In genomic region chr3:49377483-49377882, GRCh38 we compare ENCODE assay signal across 8 cellular contexts. TPM values are rescaled to one million over a fixed set of nuclear protein-coding genes. Genes with fewer than 3 reads are reported as not detected.
A peak's percentile ranks its signal among the peaks of the same experiment; 100 is the strongest.
DNase-seq lines count a peak whose midpoint lies in the region; ATAC-seq and TF ChIP-seq lines count a peak whose summit lies in the region.

No MANE protein-coding gene starts in this region.

- no peak overlapping the region for H3K9ac ChIP-seq in endodermal cell (ENCODE audit: extremely low read depth, low read length, poor library complexity, severe bottlenecking)

- H3K27me3 Mint-ChIP-seq in activated CD4-positive, alpha-beta T cell treated with anti-CD3 and anti-CD28 coated beads, Interleukin-2, amount 10 ng/mL, durations not matched to agents 24 days and 14 days: no peaks in the 10 kb centered on the region
- H3K27me3 Mint-ChIP-seq in endodermal cell (ENCODE audit: insufficient read depth): no peaks in the 10 kb centered on the region

- H3K4me3 ChIP-seq in endodermal cell (ENCODE audit: low read length): no peak overlapping the region

- H3K27me3 ChIP-seq in endodermal cell (ENCODE audit: control insufficient read depth, insufficient read depth, low read length, poor library complexity, severe bottlenecking): no peaks in the 10 kb centered on the region

- no peaks in the 10 kb centered on the region for H3K9me3 ChIP-seq in endodermal cell (ENCODE audit: control insufficient read depth, low read length)

- intact Hi-C loops in activated CD4-positive, alpha-beta T cell treated with anti-CD3 and anti-CD28 coated beads, Interleukin-2, amount 10 ng/mL, durations not matched to agents 24 days and 14 days (cut with micrococcal nuclease): no loop called here

- TF ChIP-seq CTCF in endodermal cell (conservative IDR thresholded peaks at IDR 0.05): no peak

- no peak overlapping the region for H3K4me3 Mint-ChIP-seq in activated CD4-positive, alpha-beta T cell treated with anti-CD3 and anti-CD28 coated beads, Interleukin-2, amount 10 ng/mL, durations not matched to agents 24 days and 14 days
- no peak overlapping the region for H3K4me3 Mint-ChIP-seq in endodermal cell

- no peak overlapping the region for H3K27ac ChIP-seq in endodermal cell (ENCODE audit: low read depth, low read length)

- H3K36me3 Mint-ChIP-seq in activated CD4-positive, alpha-beta T cell treated with anti-CD3 and anti-CD28 coated beads, Interleukin-2, amount 10 ng/mL, durations not matched to agents 24 days and 14 days (ENCODE audit: low read depth): peaks cover 49% of the 10 kb centered on the region
- H3K36me3 Mint-ChIP-seq in endodermal cell (ENCODE audit: low read depth): peaks cover 33% of the 10 kb centered on the region

- peaks cover 26% of the 10 kb centered on the region for H3K4me1 Mint-ChIP-seq in activated CD4-positive, alpha-beta T cell treated with anti-CD3 and anti-CD28 coated beads, Interleukin-2, amount 10 ng/mL, durations not matched to agents 24 days and 14 days
- H3K4me1 Mint-ChIP-seq in endodermal cell: peaks cover 2% of the 10 kb centered on the region

- peak overlapping the region; percentile 70 for H3K27ac Mint-ChIP-seq in activated CD4-positive, alpha-beta T cell treated with anti-CD3 and anti-CD28 coated beads, Interleukin-2, amount 10 ng/mL, durations not matched to agents 24 days and 14 days
- peak overlapping the region; percentile 28 for H3K27ac Mint-ChIP-seq in endodermal cell

- peak; percentile 80 for DNase-seq in activated CD4-positive, alpha-beta T cell treated with anti-CD3 and anti-CD28 coated beads, Interleukin-2, amount 10 ng/mL, durations not matched to agents 24 days and 14 days
- DNase-seq in endodermal cell (no peak), SW480 (ENCODE audit: low spot score) (no peak)
- DNase-seq in stimulated activated CD8-positive, alpha-beta memory T cell treated with anti-CD3 and anti-CD28 coated beads, Interleukin-15, amount 100 ng/mL, for 4 hours (ENCODE audit: low read depth in 2 of 2): peak; percentile 13 to 46

- H3K9me3 Mint-ChIP-seq in activated CD4-positive, alpha-beta T cell treated with anti-CD3 and anti-CD28 coated beads, Interleukin-2, amount 10 ng/mL, durations not matched to agents 24 days and 14 days: no peaks in the 10 kb centered on the region
- no peaks in the 10 kb centered on the region for H3K9me3 Mint-ChIP-seq in endodermal cell

- peaks cover 31% of the 10 kb centered on the region for H3K36me3 ChIP-seq in endodermal cell (ENCODE audit: control insufficient read depth, insufficient read depth, low read length)

- no peaks in the 10 kb centered on the region for H3K4me1 ChIP-seq in endodermal cell (ENCODE audit: control insufficient read depth, insufficient read depth, low read length)

- peak; percentile 41 for ATAC-seq in HG03354 (IDR thresholded peaks at IDR 0.05; ENCODE audit: poor library complexity, severe bottlenecking, unreplicated experiment)
- no peak for ATAC-seq in GM21381 (IDR thresholded peaks at IDR 0.05; ENCODE audit: unreplicated experiment)
- ATAC-seq in HG03095 (IDR thresholded peaks at IDR 0.05; ENCODE audit: unreplicated experiment): no peak
- no peak for ATAC-seq in GM18909 (IDR thresholded peaks at IDR 0.05; ENCODE audit: poor library complexity, unreplicated experiment)

- 90 to 96% methylated on average over 1 of the region's 1 CpG for WGBS in endodermal cell (ENCODE audit: insufficient coverage in 1 of 2, insufficient read length in 1 of 2), 2 experiments

RNA-seq across cellular contexts. Expression of gene GPX1, which starts 19.3 kb away (rescaled TPM):
- 190 and 200 TPM in 2 replicates for total RNA-seq in activated CD4-positive, alpha-beta T cell treated with anti-CD3 and anti-CD28 coated beads, Interleukin-2, amount 10 ng/mL, durations not matched to agents 24 days and 14 days
- 100 to 1,000 TPM; 178 to 195 TPM for total RNA-seq in endodermal cell
- polyA plus RNA-seq in endodermal cell (2013, experiment 1 of 2): 137 TPM
- polyA plus RNA-seq in endodermal cell (2013, experiment 2 of 2): 132 TPM

RNA-seq across cellular contexts. Expression of gene RHOA, which starts 34.3 kb away (rescaled TPM):
- 381 and 391 TPM in 2 replicates for total RNA-seq in activated CD4-positive, alpha-beta T cell treated with anti-CD3 and anti-CD28 coated beads, Interleukin-2, amount 10 ng/mL, durations not matched to agents 24 days and 14 days
- 100 to 1,000 TPM; 359 to 371 TPM for total RNA-seq in endodermal cell
- polyA plus RNA-seq in endodermal cell (2013, experiment 1 of 2): 416 TPM
- 399 TPM for polyA plus RNA-seq in endodermal cell (2013, experiment 2 of 2)

RNA-seq across cellular contexts. Expression of gene TCTA, which starts 34.7 kb away (rescaled TPM):
- total RNA-seq in activated CD4-positive, alpha-beta T cell treated with anti-CD3 and anti-CD28 coated beads, Interleukin-2, amount 10 ng/mL, durations not matched to agents 24 days and 14 days: 18.7 and 21.2 TPM in 2 replicates
- 10 to 100 TPM in 1 of 2 donors, 1 to 10 TPM in 1; 6.3 to 11.2 TPM for total RNA-seq in endodermal cell
- 8.1 TPM for polyA plus RNA-seq in endodermal cell (2013, experiment 1 of 2)
- 6.9 TPM for polyA plus RNA-seq in endodermal cell (2013, experiment 2 of 2)

RNA-seq across cellular contexts. Expression of gene USP4, which starts 37.6 kb away (rescaled TPM):
- total RNA-seq in activated CD4-positive, alpha-beta T cell treated with anti-CD3 and anti-CD28 coated beads, Interleukin-2, amount 10 ng/mL, durations not matched to agents 24 days and 14 days: 94.0 and 96.9 TPM in 2 replicates
- total RNA-seq in endodermal cell: 10 to 100 TPM; 48.3 to 48.9 TPM
- polyA plus RNA-seq in endodermal cell (2013, experiment 1 of 2): 39.3 TPM
- 32.5 TPM for polyA plus RNA-seq in endodermal cell (2013, experiment 2 of 2)

RNA-seq across cellular contexts. Expression of gene AMT, which starts 44.8 kb away (rescaled TPM):
- 2.6 and 3.7 TPM in 2 replicates for total RNA-seq in activated CD4-positive, alpha-beta T cell treated with anti-CD3 and anti-CD28 coated beads, Interleukin-2, amount 10 ng/mL, durations not matched to agents 24 days and 14 days
- total RNA-seq in endodermal cell: 10 to 100 TPM; 44.4 to 51.7 TPM
- 25.9 TPM for polyA plus RNA-seq in endodermal cell (2013, experiment 1 of 2)
- polyA plus RNA-seq in endodermal cell (2013, experiment 2 of 2): 21.9 TPM

Comparison
In these comparisons a context has a peak if more than half of its experiments do, and no peak if none do; other contexts are left out.
1. DNase-seq: peak in activated CD4-positive, alpha-beta T cell treated with anti-CD3 and anti-CD28 coated beads, Interleukin-2, amount 10 ng/mL, durations not matched to agents 24 days and 14 days (single experiment) and stimulated activated CD8-positive, alpha-beta memory T cell treated with anti-CD3 and anti-CD28 coated beads, Interleukin-15, amount 100 ng/mL, for 4 hours (2 of 2); none in endodermal cell (single experiment) and SW480 (single experiment).